ENCODE assay signal across 28 cellular contexts in the genomic region with DNA sequence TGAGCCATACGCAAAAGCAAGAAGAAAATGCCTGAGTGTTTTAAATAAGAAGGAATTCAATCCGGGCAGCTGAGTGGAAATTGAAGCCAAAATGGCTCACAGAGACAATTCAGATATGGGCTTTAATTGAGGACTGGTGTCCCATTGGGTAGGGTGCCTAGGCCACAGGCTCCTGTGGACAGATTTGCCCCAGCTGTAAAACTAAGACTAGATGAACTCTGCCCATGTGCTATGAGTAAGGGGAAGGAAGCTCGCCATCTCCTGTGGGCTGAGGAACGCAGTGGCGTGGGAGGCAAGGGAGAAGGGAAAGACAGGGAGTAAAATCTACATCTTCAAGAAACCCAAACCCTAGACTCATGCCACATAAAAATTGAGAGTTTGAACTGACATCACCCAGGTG.
DNase-seq lines count a peak whose midpoint lies in the region; ATAC-seq, FAIRE-seq and TF ChIP-seq lines count a peak whose summit lies in the region.
"Had no signal": no experiment of that assay in that cellular context is flagged by ENCODE, and none has a peak within 500 bp of the region (broad histone marks: within the 10 kb centered on the region; RNA-seq: fewer than 3 reads in every experiment).

No MANE protein-coding gene starts in this region.

- H4K20me1 ChIP-seq in HepG2 (ENCODE audit: insufficient read depth, low read length) = no peaks in the 10 kb centered on the region
- H4K20me1 ChIP-seq: BLaER1 treated with 17β-estradiol and CSF1 and Interleukin-3, amounts not matched to agents 10 nM and 100 nM had no signal

- no peak overlapping the region for H3K4me2 ChIP-seq in HepG2 (ENCODE audit: low read depth, low read length)
- H3K4me2 ChIP-seq: BLaER1 treated with 17β-estradiol and CSF1 and Interleukin-3, amounts not matched to agents 10 nM and 100 nM had no signal

- H3K27ac ChIP-seq in HepG2 (ENCODE audit: extremely low read length, insufficient read depth, low read length) = no peak overlapping the region
- H3K27ac ChIP-seq: BLaER1 treated with 17β-estradiol and CSF1 and Interleukin-3, amounts not matched to agents 10 nM and 100 nM; C4-2B had no signal

- no TSS peak for BruUV-seq in HepG2 (replicated peaks; lab: Mats Ljungman, UMichigan)

- no peak for TF ChIP-seq EP300 in HepG2 (IDR thresholded peaks at IDR 0.05; ENCODE audit: low read depth in 2 of 2, low read length in 2 of 2)
- no peak for TF ChIP-seq EP300 in HepG2 (CRISPR knock-in tag; IDR thresholded peaks at IDR 0.05; ENCODE audit: borderline replicate concordance)

- TF ChIP-seq CTCF in endothelial cell (IDR thresholded peaks at IDR 0.05; ENCODE audit: unreplicated experiment) (no peak), fibroblast of mammary gland (conservative IDR thresholded peaks at IDR 0.05; ENCODE audit: control insufficient read depth, insufficient read depth, low read depth, low read length) (no peak), HepG2 (CRISPR knock-in tag; IDR thresholded peaks at IDR 0.05) (no peak)

- no peaks in the 10 kb centered on the region for H3K36me3 ChIP-seq in HepG2 (replicated peaks in 1 of 2; ENCODE audit: control insufficient read depth in 1 of 2, insufficient read depth in 2 of 2, low read length in 2 of 2)
- H3K36me3 ChIP-seq: BLaER1 treated with 17β-estradiol and CSF1 and Interleukin-3, amounts not matched to agents 10 nM and 100 nM had no signal

- TF ChIP-seq POLR2A in HepG2 (IDR thresholded peaks at IDR 0.05; ENCODE audit: insufficient read depth in 1 of 2, low read depth in 2 of 2, low read length in 2 of 2) = no peak

- intact Hi-C loops in HepG2 (cut with micrococcal nuclease; ENCODE audit: unreplicated experiment) = no loop called here

- ATAC-seq in GM21381 (IDR thresholded peaks at IDR 0.05; ENCODE audit: unreplicated experiment) = no peak
- no peak for ATAC-seq in HepG2

- WGBS in HepG2 (ENCODE audit: low lambda C conversion rate) = 80% methylated on average over 5 of the region's 5 CpGs

- H3K36me3 Mint-ChIP-seq in endothelial cell (ENCODE audit: low read depth, unreplicated experiment) = peaks cover 41% of the 10 kb centered on the region

- H3K9ac ChIP-seq in HepG2 (ENCODE audit: insufficient read depth, low read depth, low read length) = no peak overlapping the region
- H3K9ac ChIP-seq: BLaER1 treated with 17β-estradiol and CSF1 and Interleukin-3, amounts not matched to agents 10 nM and 100 nM had no signal

- peaks cover 61% of the 10 kb centered on the region for H3K4me1 Mint-ChIP-seq in endothelial cell (ENCODE audit: unreplicated experiment)

- peaks cover 7% of the 10 kb centered on the region for H3K27me3 Mint-ChIP-seq in endothelial cell (ENCODE audit: unreplicated experiment)
- H3K27me3 Mint-ChIP-seq: B cell; CD4-positive, alpha-beta memory T cell; CD4-positive, CD25-positive, alpha-beta regulatory T cell; CD8-positive, alpha-beta memory T cell had no signal

- POLR2A ChIA-PET in HepG2 (lab: Yijun Ruan, JAX) = no interaction called here

- no peak for FAIRE-seq in HepG2 (lab: Jason Lieb, UNC)
- FAIRE-seq: A204.1, GM12891, GM19239 had no signal

- H3K27me3 ChIP-seq in HepG2 (ENCODE audit: control insufficient read depth in 1 of 2, insufficient read depth in 2 of 2, low read length in 2 of 2) = no peaks in the 10 kb centered on the region
- H3K27me3 ChIP-seq: BLaER1 treated with 17β-estradiol and CSF1 and Interleukin-3, amounts not matched to agents 10 nM and 100 nM had no signal

- DNase-seq in GDM1 (lab: John Stamatoyannopoulos, UW) = peak; percentile 33
- peak; percentile 43 for DNase-seq in UCSD-AML1 (lab: John Stamatoyannopoulos, UW; ENCODE audit: unreplicated experiment)
- no peak for DNase-seq in endothelial cell (ENCODE audit: low spot score)
- DNase-seq in fibroblast of mammary gland (ENCODE audit: low read depth) = peak; percentile 7
- no peak for DNase-seq in HepG2 (ENCODE audit: low spot score)
- no peak for DNase-seq in GM19240 (ENCODE audit: insufficient read length, low spot score)
- DNase-seq in NCI-H1105 treated with DMSO at 0.1 percent for 48 hours (lab: John Stamatoyannopoulos, UW) = no peak
- DNase-seq: 8988T; ACHN; AML-193; CD4-positive, alpha-beta memory T cell; CD4-positive, CD25-positive, alpha-beta regulatory T cell; CD8-positive, alpha-beta memory T cell; COR-L47; DMS 273 treated with DMSO at 0.1 percent for 48 hours; DMS153; DMS53; DMS79; DND-41; EL; GF-D8 had no signal

- H3K4me3 ChIP-seq in fibroblast of mammary gland (ENCODE audit: control insufficient read depth, low read depth, low read length) (no peak overlapping the region), HepG2 (replicated peaks in 1 of 3; ENCODE audit: insufficient read depth in 1 of 3, low read depth in 2 of 3, low read length in 3 of 3) (no peak overlapping the region)
- H3K4me3 ChIP-seq: BLaER1 treated with 17β-estradiol and CSF1 and Interleukin-3, amounts not matched to agents 10 nM and 100 nM had no signal

- H2AFZ ChIP-seq in HepG2 (ENCODE audit: low read length) = no peak overlapping the region

- H3K4me3 Mint-ChIP-seq in endothelial cell (ENCODE audit: unreplicated experiment) = peak overlapping the region; percentile 14
- H3K4me3 Mint-ChIP-seq: B cell; CD4-positive, alpha-beta memory T cell; CD4-positive, CD25-positive, alpha-beta regulatory T cell; CD8-positive, alpha-beta memory T cell had no signal

- H3K79me2 ChIP-seq in HepG2 (ENCODE audit: insufficient read depth, low read length) = no peaks in the 10 kb centered on the region

- in situ Hi-C loops in HepG2 (cut with HindIII; ENCODE audit: extremely low pct_ligation_motif_present, low pct_unique_long_range_greater_than_20kb) = no loop called here

- H3K9me3 Mint-ChIP-seq in endothelial cell (ENCODE audit: unreplicated experiment) = no peaks in the 10 kb centered on the region
- H3K9me3 Mint-ChIP-seq: CD4-positive, CD25-positive, alpha-beta regulatory T cell; CD8-positive, alpha-beta memory T cell had no signal

- CTCF ChIA-PET in HepG2 (lab: Yijun Ruan, JAX; ENCODE audit: low intra/inter-chr PET ratio, low total read pairs) = no interaction called here

- H3K4me1 ChIP-seq in HepG2 (ENCODE audit: insufficient read depth, low read length) = peaks cover 10% of the 10 kb centered on the region
- H3K4me1 ChIP-seq: BLaER1 treated with 17β-estradiol and CSF1 and Interleukin-3, amounts not matched to agents 10 nM and 100 nM had no signal

- no peak for TF ChIP-seq RAD21 in HepG2 (CRISPR knock-in tag; IDR thresholded peaks at IDR 0.05)

- H3K9me3 ChIP-seq in HepG2 (ENCODE audit: low read length) = no peaks in the 10 kb centered on the region
- H3K9me3 ChIP-seq: BLaER1 treated with 17β-estradiol and CSF1 and Interleukin-3, amounts not matched to agents 10 nM and 100 nM had no signal

- H3K27ac Mint-ChIP-seq in endothelial cell (ENCODE audit: unreplicated experiment) = no peak overlapping the region
- H3K27ac Mint-ChIP-seq: B cell; CD4-positive, alpha-beta memory T cell; CD4-positive, CD25-positive, alpha-beta regulatory T cell had no signal

TF ChIP-seq in HepG2, 621 proteins besides CTCF, POLR2A, EP300 and RAD21 (continues in another document):
- TF ChIP-seq ZNF678 (CRISPR knock-in tag; IDR thresholded peaks at IDR 0.05) = no peak
- no peak for TF ChIP-seq NCOA5 (CRISPR knock-in tag; IDR thresholded peaks at IDR 0.05)
- TF ChIP-seq, protein P1, sequence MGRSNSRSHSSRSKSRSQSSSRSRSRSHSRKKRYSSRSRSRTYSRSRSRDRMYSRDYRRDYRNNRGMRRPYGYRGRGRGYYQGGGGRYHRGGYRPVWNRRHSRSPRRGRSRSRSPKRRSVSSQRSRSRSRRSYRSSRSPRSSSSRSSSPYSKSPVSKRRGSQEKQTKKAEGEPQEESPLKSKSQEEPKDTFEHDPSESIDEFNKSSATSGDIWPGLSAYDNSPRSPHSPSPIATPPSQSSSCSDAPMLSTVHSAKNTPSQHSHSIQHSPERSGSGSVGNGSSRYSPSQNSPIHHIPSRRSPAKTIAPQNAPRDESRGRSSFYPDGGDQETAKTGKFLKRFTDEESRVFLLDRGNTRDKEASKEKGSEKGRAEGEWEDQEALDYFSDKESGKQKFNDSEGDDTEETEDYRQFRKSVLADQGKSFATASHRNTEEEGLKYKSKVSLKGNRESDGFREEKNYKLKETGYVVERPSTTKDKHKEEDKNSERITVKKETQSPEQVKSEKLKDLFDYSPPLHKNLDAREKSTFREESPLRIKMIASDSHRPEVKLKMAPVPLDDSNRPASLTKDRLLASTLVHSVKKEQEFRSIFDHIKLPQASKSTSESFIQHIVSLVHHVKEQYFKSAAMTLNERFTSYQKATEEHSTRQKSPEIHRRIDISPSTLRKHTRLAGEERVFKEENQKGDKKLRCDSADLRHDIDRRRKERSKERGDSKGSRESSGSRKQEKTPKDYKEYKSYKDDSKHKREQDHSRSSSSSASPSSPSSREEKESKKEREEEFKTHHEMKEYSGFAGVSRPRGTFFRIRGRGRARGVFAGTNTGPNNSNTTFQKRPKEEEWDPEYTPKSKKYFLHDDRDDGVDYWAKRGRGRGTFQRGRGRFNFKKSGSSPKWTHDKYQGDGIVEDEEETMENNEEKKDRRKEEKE (IDR thresholded peaks at IDR 0.05) = no peak
- TF ChIP-seq ZNF121 (CRISPR knock-in tag; IDR thresholded peaks at IDR 0.05) = no peak
- TF ChIP-seq SIN3A (IDR thresholded peaks at IDR 0.05; ENCODE audit: borderline replicate concordance, low read depth, low read length) = no peak
- TF ChIP-seq, protein P2, sequence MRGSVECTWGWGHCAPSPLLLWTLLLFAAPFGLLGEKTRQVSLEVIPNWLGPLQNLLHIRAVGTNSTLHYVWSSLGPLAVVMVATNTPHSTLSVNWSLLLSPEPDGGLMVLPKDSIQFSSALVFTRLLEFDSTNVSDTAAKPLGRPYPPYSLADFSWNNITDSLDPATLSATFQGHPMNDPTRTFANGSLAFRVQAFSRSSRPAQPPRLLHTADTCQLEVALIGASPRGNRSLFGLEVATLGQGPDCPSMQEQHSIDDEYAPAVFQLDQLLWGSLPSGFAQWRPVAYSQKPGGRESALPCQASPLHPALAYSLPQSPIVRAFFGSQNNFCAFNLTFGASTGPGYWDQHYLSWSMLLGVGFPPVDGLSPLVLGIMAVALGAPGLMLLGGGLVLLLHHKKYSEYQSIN (CRISPR knock-in tag; IDR thresholded peaks at IDR 0.05; ENCODE audit: borderline replicate concordance) = no peak
- TF ChIP-seq ZNF879 (CRISPR knock-in tag; IDR thresholded peaks at IDR 0.05) = no peak
- no peak for TF ChIP-seq ZFYVE20 (CRISPR knock-in tag; IDR thresholded peaks at IDR 0.05; ENCODE audit: borderline replicate concordance, low read depth)
- no peak for TF ChIP-seq HDAC2 (CRISPR knock-in tag; IDR thresholded peaks at IDR 0.05)
- no peak for TF ChIP-seq ZSCAN31 (CRISPR knock-in tag; IDR thresholded peaks at IDR 0.05; ENCODE audit: low read depth)
- TF ChIP-seq ZBTB3 (CRISPR knock-in tag; IDR thresholded peaks at IDR 0.05; ENCODE audit: borderline replicate concordance, low read depth) = no peak

Comparison
In these comparisons a context has a peak if more than half of its experiments do, and no peak if none do; other contexts are left out.
1. DNase-seq: peak in GDM1 (single experiment), UCSD-AML1 (single experiment) and fibroblast of mammary gland (single experiment); none in endothelial cell (single experiment), HepG2 (single experiment), GM19240 (single experiment) and NCI-H1105 treated with DMSO at 0.1 percent for 48 hours (single experiment).